Comparison of ENCODE assay signal across 6 cellular contexts in genomic region chr20:63652192-63652980, GRCh38. TPM values are rescaled to one million over a fixed set of nuclear protein-coding genes. Genes with fewer than 3 reads are reported as not detected.
DNase-seq lines count a peak whose midpoint lies in the region; ATAC-seq and TF ChIP-seq lines count a peak whose summit lies in the region.

No MANE protein-coding gene starts in this region.

- no peak for TF ChIP-seq POLR2A in adrenal gland (IDR thresholded peaks at IDR 0.05)

- no peaks in the 10 kb centered on the region for H3K36me3 ChIP-seq in adrenal gland (replicated peaks in 1 of 2)

- intact Hi-C loops in adrenal gland (cut with DNase I) = no loop called here

- no peaks in the 10 kb centered on the region for H3K27me3 Mint-ChIP-seq in naive B cell

- DNase-seq in NCI-H345 (lab: John Stamatoyannopoulos, UW) (peak; percentile 63), NCI-H345 treated with DMSO at 0.1 percent for 48 hours (lab: John Stamatoyannopoulos, UW; ENCODE audit: unreplicated experiment) (no peak), adrenal gland (peak in 4 of 7 donors; percentile 38 to 53 (median 46)), naive B cell (no peak), NOMO-1 treated with dmso at 0.1 percent for 144 hours (lab: John Stamatoyannopoulos, UW; ENCODE audit: unreplicated experiment) (no peak), GM19240 (ENCODE audit: insufficient read length, low spot score) (no peak)

- H3K27ac ChIP-seq in adrenal gland = peak overlapping the region in 3 of 5 donors; percentile 32 to 77 (median 76)

- H3K4me3 ChIP-seq in adrenal gland = peak overlapping the region in 2 of 4 donors; percentile 29 to 89

- no peak for TF ChIP-seq CTCF in adrenal gland (IDR thresholded peaks at IDR 0.05)

- H3K27me3 ChIP-seq in adrenal gland = no peaks in the 10 kb centered on the region

- ATAC-seq in naive B cell (ENCODE audit: low read depth in 2 of 2) = peak; percentile 49 to 54

- no peak overlapping the region for H3K27ac Mint-ChIP-seq in naive B cell

- no peaks in the 10 kb centered on the region for H3K9me3 Mint-ChIP-seq in naive B cell

- peak overlapping the region in 7 of 8 donors; percentile 61 to 90 (median 87) for H3K4me3 Mint-ChIP-seq in naive B cell

- H3K4me1 ChIP-seq in adrenal gland (replicated peaks in 1 of 2) = peaks cover 17 to 28% of the 10 kb centered on the region in 2 donors

- no peaks in the 10 kb centered on the region for H3K9me3 ChIP-seq in adrenal gland (replicated peaks in 1 of 3)

- no peaks in the 10 kb centered on the region for H3K36me3 Mint-ChIP-seq in naive B cell

- WGBS in adrenal gland, 4 donors = 0 to 2% (median 1%) methylated on average over 21 to 89 of the region's 91 CpGs

- peaks cover 10 to 26% (median 11%) of the 10 kb centered on the region in 3 donors for H3K4me1 Mint-ChIP-seq in naive B cell

RNA-seq across cellular contexts. Expression of gene STMN3, which starts 0.8 kb away (rescaled TPM):
- total RNA-seq in adrenal gland = 10 to 100 TPM; 29.2 to 85.0 (median 52.1) TPM
- polyA plus RNA-seq in adrenal gland (100 to 1,000 TPM in 1 of 3 donors, 10 to 100 TPM in 2; 34.5 to 109 (median 72.3) TPM), naive B cell (ENCODE audit: low read depth in 6 of 6) (1 to 10 TPM; 1.2 to 4.2 (median 2.5) TPM)

RNA-seq across cellular contexts. Expression of gene RTEL1, which starts 5.7 kb away (rescaled TPM):
- total RNA-seq in adrenal gland = 100 to 1,000 TPM in 1 of 8 donors, 10 to 100 TPM in 7; 12.4 to 110 (median 32.1) TPM
- polyA plus RNA-seq in adrenal gland = 100 to 1,000 TPM in 1 of 3 donors, 10 to 100 TPM in 1, 1 to 10 TPM in 1; 9.4 to 109 (median 70.8) TPM
- polyA plus RNA-seq in naive B cell (ENCODE audit: low read depth in 6 of 6) = 1 to 10 TPM in 5 of 6 donors, not detected in 1; 1.5 to 6.5 (median 3.0) TPM

RNA-seq across cellular contexts. Expression of gene GMEB2, which starts 25.5 kb away (rescaled TPM):
- total RNA-seq in adrenal gland = 10 to 100 TPM in 6 of 8 donors, 1 to 10 TPM in 2; 8.8 to 18.2 (median 12.5) TPM
- polyA plus RNA-seq in adrenal gland (10 to 100 TPM in 2 of 3 donors, 1 to 10 TPM in 1; 4.2 to 13.9 (median 13.6) TPM), naive B cell (ENCODE audit: low read depth in 6 of 6) (10 to 100 TPM in 1 of 6 donors, 1 to 10 TPM in 5; 3.1 to 16.0 (median 8.6) TPM)

RNA-seq across cellular contexts. Expression of gene TNFRSF6B, which starts 44.1 kb away (rescaled TPM):
- total RNA-seq in adrenal gland = 1 to 10 TPM in 5 of 8 donors, under 1 TPM in 1, not detected in 2; 0.78 to 6.7 (median 2.6) TPM
- 10 to 100 TPM in 2 of 3 donors, not detected in 1; 36.1 to 43.3 TPM for polyA plus RNA-seq in adrenal gland
- polyA plus RNA-seq in naive B cell (ENCODE audit: low read depth in 6 of 6) = not detected

RNA-seq across cellular contexts. Expression of gene ARFRP1, which starts 55.4 kb away (rescaled TPM):
- 10 to 100 TPM; 31.7 to 63.8 (median 42.2) TPM for total RNA-seq in adrenal gland
- polyA plus RNA-seq in adrenal gland (10 to 100 TPM; 18.8 to 75.9 (median 52.2) TPM), naive B cell (ENCODE audit: low read depth in 6 of 6) (10 to 100 TPM; 35.6 to 62.9 (median 45.8) TPM)

Comparison
In these comparisons a context has a peak if more than half of its experiments do, and no peak if none do; other contexts are left out.
1. DNase-seq: peak in NCI-H345 (single experiment) and adrenal gland (4 of 7); none in NCI-H345 treated with DMSO at 0.1 percent for 48 hours (single experiment), naive B cell (single experiment), NOMO-1 treated with dmso at 0.1 percent for 144 hours (single experiment) and GM19240 (single experiment).
2. RNA of gene STMN3, which starts 0.8 kb away (polyA plus RNA-seq): 34.5 to 109 TPM in adrenal gland; 1.2 to 4.2 TPM in naive B cell; every median in the first group is over 4 times any median in the second.